Comparison of ENCODE assay signal across 8 cellular contexts in genomic region chr10:90087197-90088007, GRCh38.
DNase-seq lines count a peak whose midpoint lies in the region; ATAC-seq, FAIRE-seq and TF ChIP-seq lines count a peak whose summit lies in the region.

No MANE protein-coding gene starts in this region.

- no peaks in the 10 kb centered on the region for H4K20me1 ChIP-seq in SK-N-SH (ENCODE audit: insufficient read depth)

- CTCF ChIA-PET in SK-N-SH (lab: Yijun Ruan, JAX): no interaction called here

- no peak for FAIRE-seq in urothelium cell line (lab: Jason Lieb, UNC)

- H3K9me2 ChIP-seq in SK-N-SH: no peaks in the 10 kb centered on the region

- H3K79me2 ChIP-seq in SK-N-SH (ENCODE audit: insufficient read depth): no peaks in the 10 kb centered on the region

- TF ChIP-seq CTCF in VCaP (conservative IDR thresholded peaks at IDR 0.05) (peak; percentile 37), SK-N-SH (IDR thresholded peaks at IDR 0.05) (no peak)

- H3K9me3 ChIP-seq in SK-N-SH: no peaks in the 10 kb centered on the region

- 2% methylated on average over 2 of the region's 2 CpGs for WGBS in SK-N-SH (ENCODE audit: low lambda C conversion rate)

- no peaks in the 10 kb centered on the region; the same call in 1 of the 2 replicates for H3K27me3 ChIP-seq in SK-N-SH (ENCODE audit: insufficient read depth)

- POLR2A ChIA-PET in SK-N-SH (lab: Yijun Ruan, JAX): no interaction called here

- no peaks in the 10 kb centered on the region for H3F3A ChIP-seq in SK-N-SH (replicated peaks; ENCODE audit: insufficient read depth)

- H3K4me3 ChIP-seq in SK-N-SH (ENCODE audit: low read depth in 2 of 2, low read length in 1 of 2): no peak overlapping the region

- no peak overlapping the region for H2AFZ ChIP-seq in SK-N-SH (ENCODE audit: low read depth)

- peak; percentile 23 for DNase-seq in stimulated activated CD4-positive, alpha-beta T cell treated with anti-CD3 and anti-CD28 coated beads, Interleukin-4, amount 100 ng/mL, for 24 hours
- DNase-seq in stimulated activated CD4-positive, alpha-beta T cell treated with anti-CD3 and anti-CD28 coated beads, Interleukin-2, amount 100 ng/mL, for 48 hours: no peak
- peak; percentile 54 for DNase-seq in urothelium cell line (ENCODE audit: low spot score)
- no peak for DNase-seq in NCI-H82 treated with DMSO at 0.1 percent for 48 hours (lab: John Stamatoyannopoulos, UW; ENCODE audit: unreplicated experiment)
- DNase-seq in SK-N-SH: no peak

- H3K36me3 ChIP-seq in SK-N-SH (replicated peaks in 1 of 2; ENCODE audit: control insufficient read depth in 1 of 2, insufficient read depth in 2 of 2, low read length in 1 of 2): no peaks in the 10 kb centered on the region

- no peak for TF ChIP-seq EP300 in SK-N-SH (IDR thresholded peaks at IDR 0.05; ENCODE audit: borderline replicate concordance in 1 of 2, low read depth in 1 of 2, low read length in 1 of 2)

- H3K4me1 ChIP-seq in SK-N-SH (ENCODE audit: control insufficient read depth in 1 of 2, insufficient read depth in 2 of 2, low read depth in 1 of 2, low read length in 1 of 2): no peaks in the 10 kb centered on the region

- H3K27ac ChIP-seq in VCaP (no peak overlapping the region), SK-N-SH (ENCODE audit: low read depth in 2 of 2, low read length in 1 of 2) (no peak overlapping the region)

- no peak for TF ChIP-seq RAD21 in SK-N-SH (IDR thresholded peaks at IDR 0.05; ENCODE audit: low read length)

- ATAC-seq in HG03135 (IDR thresholded peaks at IDR 0.05; ENCODE audit: unreplicated experiment) (peak; percentile 97), SK-N-SH treated with all-trans-retinoic acid at 6 μM for 48 hours (no peak)

- no peak overlapping the region for H3K4me2 ChIP-seq in SK-N-SH

- H3K9ac ChIP-seq in SK-N-SH: no peak overlapping the region

TF ChIP-seq in SK-N-SH treated with all-trans-retinoic acid at 6 μM for 48 hours, 23 proteins besides CTCF, POLR2A, EP300 and RAD21 (continues in another document):
- TF ChIP-seq ZNF70 (CRISPR knock-in tag; IDR thresholded peaks at IDR 0.05) (no peak), RARB (CRISPR knock-in tag; IDR thresholded peaks at IDR 0.05) (no peak), TSHZ2 (CRISPR knock-in tag; IDR thresholded peaks at IDR 0.05) (no peak), TCF4 (CRISPR knock-in tag; IDR thresholded peaks at IDR 0.05; ENCODE audit: borderline replicate concordance) (no peak), PATZ1 (CRISPR knock-in tag; IDR thresholded peaks at IDR 0.05; ENCODE audit: borderline replicate concordance) (no peak), SNAI2 (CRISPR knock-in tag; IDR thresholded peaks at IDR 0.05) (no peak), ZFP3 (CRISPR knock-in tag; IDR thresholded peaks at IDR 0.05) (no peak), BACH2 (CRISPR knock-in tag; IDR thresholded peaks at IDR 0.05; ENCODE audit: borderline replicate concordance) (no peak), GLIS3 (CRISPR knock-in tag; IDR thresholded peaks at IDR 0.05) (no peak), CSDC2 (CRISPR knock-in tag; IDR thresholded peaks at IDR 0.05) (no peak)

TF ChIP-seq in SK-N-SH, 30 proteins besides CTCF, POLR2A, EP300 and RAD21:
- TF ChIP-seq RXRA (IDR thresholded peaks at IDR 0.05; ENCODE audit: borderline replicate concordance, low read depth) (no peak), JUND (IDR thresholded peaks at IDR 0.05) (no peak), PBX3 (IDR thresholded peaks at IDR 0.05) (no peak), IRF3 (IDR thresholded peaks at IDR 0.05; ENCODE audit: low read depth, low read length) (no peak), MAX (IDR thresholded peaks at IDR 0.05; ENCODE audit: low read depth) (no peak), REST (IDR thresholded peaks at IDR 0.05; ENCODE audit: low read depth, low read length) (no peak), NFIC (IDR thresholded peaks at IDR 0.05; ENCODE audit: borderline replicate concordance) (no peak), TEAD4 (IDR thresholded peaks at IDR 0.05; ENCODE audit: borderline replicate concordance, insufficient read depth) (no peak), SMC3 (IDR thresholded peaks at IDR 0.05; ENCODE audit: low read depth, low read length) (no peak), YY1 (IDR thresholded peaks at IDR 0.05; ENCODE audit: low read depth) (no peak), GABPA (IDR thresholded peaks at IDR 0.05; ENCODE audit: low read depth) (no peak), RCOR1 (IDR thresholded peaks at IDR 0.05; ENCODE audit: low read length) (no peak), FOSL2 (IDR thresholded peaks at IDR 0.05; ENCODE audit: borderline replicate concordance, low read depth) (no peak)

Comparison
In these comparisons a context has a peak if more than half of its experiments do, and no peak if none do; other contexts are left out.
1. DNase-seq: peak in stimulated activated CD4-positive, alpha-beta T cell treated with anti-CD3 and anti-CD28 coated beads, Interleukin-4, amount 100 ng/mL, for 24 hours (single experiment) and urothelium cell line (single experiment); none in stimulated activated CD4-positive, alpha-beta T cell treated with anti-CD3 and anti-CD28 coated beads, Interleukin-2, amount 100 ng/mL, for 48 hours (0 of 2), NCI-H82 treated with DMSO at 0.1 percent for 48 hours (single experiment) and SK-N-SH (single experiment).